8 cellular contexts compared by ENCODE assay signal in genomic region chr20:33554914-33555420, GRCh38.
A peak's percentile ranks its signal among the peaks of the same experiment; 100 is the strongest.
DNase-seq lines count a peak whose midpoint lies in the region; ATAC-seq, FAIRE-seq and TF ChIP-seq lines count a peak whose summit lies in the region.

No MANE protein-coding gene starts in this region.

- ATAC-seq in GM18519 (IDR thresholded peaks at IDR 0.05; ENCODE audit: low FRiP score, unreplicated experiment) (peak; percentile 95), HG02938 (IDR thresholded peaks at IDR 0.05; ENCODE audit: unreplicated experiment) (peak; percentile 93), naive B cell (ENCODE audit: low read depth in 2 of 2) (peak; percentile 97 to 98)

- DNase-seq in BJ (ENCODE audit: low read depth) = peak; percentile 73
- DNase-seq in NCI-H1436 treated with DMSO at 0.1 percent for 48 hours (lab: John Stamatoyannopoulos, UW) = peak; percentile 96
- peak; percentile 40 for DNase-seq in T-helper 2 cell treated with Interferon-gamma antibody and Interleukin-4, amounts not matched to agents 5 μg/mL and 100 μg/mL, for 36 hours (ENCODE audit: low spot score)
- DNase-seq in endothelial cell of umbilical vein (ENCODE audit: low read depth, low spot score) = peak; percentile 94
- DNase-seq in naive B cell = peak; percentile 83
- no peak for DNase-seq in head of caudate nucleus

- H4K20me1 ChIP-seq in endothelial cell of umbilical vein (replicated peaks; ENCODE audit: control insufficient read depth, extremely low read depth, insufficient read depth, low read length) = no peaks in the 10 kb centered on the region

- dilution Hi-C loops in endothelial cell of umbilical vein (cut with MboI; ENCODE audit: extremely low pct_ligation_motif_present, low sequenced_read_pairs) = no loop called here

- H3K79me2 ChIP-seq in endothelial cell of umbilical vein (ENCODE audit: control insufficient read depth, insufficient read depth, low read length) = no peaks in the 10 kb centered on the region

- TF ChIP-seq POLR2A in endothelial cell of umbilical vein (IDR thresholded peaks at IDR 0.05; ENCODE audit: low read depth, low read length) = no peak

- no TSS peak for BruUV-seq in endothelial cell of umbilical vein (replicated peaks; lab: Mats Ljungman, UMichigan)

- POLR2A ChIA-PET in BJ (lab: Charles Lee) = no interaction called here
- POLR2A ChIA-PET in endothelial cell of umbilical vein (lab: Charles Lee) = interaction anchor here (0.6 to 1.0 kb wide), 2 partner anchors 52 to 65 kb away, joined by 4 read pairs; partner anchors contain the start of gene CBFA2T2

- TF ChIP-seq CTCF in BJ (IDR thresholded peaks at IDR 0.05; ENCODE audit: insufficient read depth, low read depth, low read length) (no peak), endothelial cell of umbilical vein (IDR thresholded peaks at IDR 0.05; ENCODE audit: extremely low read depth in 1 of 2, insufficient read depth in 1 of 2, low read depth in 1 of 2, low read length in 2 of 2) (no peak)

- H3K4me3 Mint-ChIP-seq in T-helper 2 cell treated with Interferon-gamma antibody and Interleukin-4, amounts not matched to agents 5 μg/mL and 100 μg/mL, for 36 hours = peak overlapping the region; percentile 59
- peak overlapping the region in 7 of 8 donors; percentile 46 to 73 (median 60) for H3K4me3 Mint-ChIP-seq in naive B cell

- no peaks in the 10 kb centered on the region for H3K9me3 ChIP-seq in endothelial cell of umbilical vein (replicated peaks; ENCODE audit: control insufficient read depth, insufficient read depth, low read length)

- intact Hi-C loops in endothelial cell of umbilical vein (cut with micrococcal nuclease) = no loop called here
- intact Hi-C loops in head of caudate nucleus (cut with DNase I) = no loop called here

- CTCF ChIA-PET in BJ (lab: Yijun Ruan, JAX) = no interaction called here
- CTCF ChIA-PET in endothelial cell of umbilical vein (lab: Charles Lee) = interaction anchor here (0.7 to 1.0 kb wide), 4 partner anchors 9 to 23 kb away, joined by 3 to 6 read pairs (median 4); no protein-coding TSS in a partner anchor

- H3K9ac ChIP-seq in endothelial cell of umbilical vein (replicated peaks; ENCODE audit: extremely low read depth, insufficient read depth, low read length) = no peak overlapping the region

- peak overlapping the region; percentile 90 for H3K27ac Mint-ChIP-seq in T-helper 2 cell treated with Interferon-gamma antibody and Interleukin-4, amounts not matched to agents 5 μg/mL and 100 μg/mL, for 36 hours
- peak overlapping the region; percentile 93 to 99 (median 96) for H3K27ac Mint-ChIP-seq in naive B cell

- H2AFZ ChIP-seq in endothelial cell of umbilical vein (ENCODE audit: low read depth, low read length) = peak overlapping the region; percentile 46

- no peaks in the 10 kb centered on the region for H3K27me3 Mint-ChIP-seq in T-helper 2 cell treated with Interferon-gamma antibody and Interleukin-4, amounts not matched to agents 5 μg/mL and 100 μg/mL, for 36 hours (ENCODE audit: low read depth)
- no peaks in the 10 kb centered on the region for H3K27me3 Mint-ChIP-seq in naive B cell

- H3K9me3 Mint-ChIP-seq in T-helper 2 cell treated with Interferon-gamma antibody and Interleukin-4, amounts not matched to agents 5 μg/mL and 100 μg/mL, for 36 hours = no peaks in the 10 kb centered on the region
- H3K9me3 Mint-ChIP-seq in naive B cell = peaks cover 0 to 2% (median 0%) of the 10 kb centered on the region in 7 donors

- peaks cover 20% of the 10 kb centered on the region for H3K4me1 Mint-ChIP-seq in T-helper 2 cell treated with Interferon-gamma antibody and Interleukin-4, amounts not matched to agents 5 μg/mL and 100 μg/mL, for 36 hours (ENCODE audit: low read depth)
- H3K4me1 Mint-ChIP-seq in naive B cell = peaks cover 24 to 46% (median 29%) of the 10 kb centered on the region in 3 donors

- peaks cover 26% of the 10 kb centered on the region for H3K36me3 Mint-ChIP-seq in T-helper 2 cell treated with Interferon-gamma antibody and Interleukin-4, amounts not matched to agents 5 μg/mL and 100 μg/mL, for 36 hours (ENCODE audit: low read depth)
- peaks cover 7 to 8% of the 10 kb centered on the region in 2 donors for H3K36me3 Mint-ChIP-seq in naive B cell

- FAIRE-seq in endothelial cell of umbilical vein (lab: Jason Lieb, UNC) = peak; percentile 78

- H3K4me2 ChIP-seq in endothelial cell of umbilical vein (ENCODE audit: insufficient read depth, low read length) = peak overlapping the region; percentile 39

- H3K4me1 ChIP-seq in endothelial cell of umbilical vein (ENCODE audit: control insufficient read depth, extremely low read depth, insufficient read depth, low read length) = peaks cover 7% of the 10 kb centered on the region

- H3K27me3 ChIP-seq in BJ (ENCODE audit: control insufficient read depth, insufficient read depth, low read length) (no peaks in the 10 kb centered on the region), endothelial cell of umbilical vein (ENCODE audit: control insufficient read depth in 2 of 2, insufficient read depth in 2 of 2, low read length in 2 of 2) (no peaks in the 10 kb centered on the region)

- H3K4me3 ChIP-seq in BJ (ENCODE audit: low read depth, low read length) (no peak overlapping the region), endothelial cell of umbilical vein (replicated peaks in 1 of 3; ENCODE audit: insufficient read depth in 1 of 3, low read depth in 1 of 3, low read length in 3 of 3) (no peak overlapping the region)

- H3K36me3 ChIP-seq in BJ (ENCODE audit: control insufficient read depth, insufficient read depth, low read length) (no peaks in the 10 kb centered on the region), endothelial cell of umbilical vein (ENCODE audit: control insufficient read depth in 2 of 2, extremely low read depth in 1 of 2, insufficient read depth in 2 of 2, low read length in 2 of 2) (no peaks in the 10 kb centered on the region)

- no peak overlapping the region for H3K27ac ChIP-seq in endothelial cell of umbilical vein (ENCODE audit: insufficient read depth, low read depth, low read length)

- H3K9me1 ChIP-seq in endothelial cell of umbilical vein (replicated peaks; ENCODE audit: control insufficient read depth, extremely low read depth, insufficient read depth, low read length) = no peaks in the 10 kb centered on the region

TF ChIP-seq in endothelial cell of umbilical vein, 7 proteins besides CTCF, POLR2A, EP300 and RAD21:
- TF ChIP-seq MYC (IDR thresholded peaks at IDR 0.05; ENCODE audit: low read depth, low read length) (no peak), GATA2 (IDR thresholded peaks at IDR 0.05; ENCODE audit: insufficient read depth, insufficient read length, low read depth, low read length) (no peak), POLR2AphosphoS5 (IDR thresholded peaks at IDR 0.05; ENCODE audit: insufficient read depth, low read depth, low read length) (no peak), MAX (IDR thresholded peaks at IDR 0.05; ENCODE audit: insufficient read depth, insufficient read length) (no peak), EZH2 (IDR thresholded peaks at IDR 0.05; ENCODE audit: borderline replicate concordance, low read depth, low read length, severe bottlenecking) (no peak), FOS (IDR thresholded peaks at IDR 0.05; ENCODE audit: borderline replicate concordance, insufficient read depth, low read length) (no peak), JUN (IDR thresholded peaks at IDR 0.05; ENCODE audit: borderline replicate concordance, insufficient read depth, insufficient read length, low read depth) (no peak)
TF ChIP-seq in endothelial cell of umbilical vein: peak in this region for 0.

Comparison
In these comparisons a context has a peak if more than half of its experiments do, and no peak if none do; other contexts are left out.
1. DNase-seq: peak in BJ (single experiment), NCI-H1436 treated with DMSO at 0.1 percent for 48 hours (single experiment), T-helper 2 cell treated with Interferon-gamma antibody and Interleukin-4, amounts not matched to agents 5 μg/mL and 100 μg/mL, for 36 hours (single experiment), endothelial cell of umbilical vein (single experiment) and naive B cell (single experiment); none in head of caudate nucleus (0 of 42).
2. Peak in every context shown above with its lines, with median percentiles within 50 percentile points of each other: ATAC-seq.